8 cellular contexts compared by ENCODE assay signal in genomic region chr1:243917863-243918565, GRCh38.
DNase-seq lines count a peak whose midpoint lies in the region; ATAC-seq and TF ChIP-seq lines count a peak whose summit lies in the region.

No MANE protein-coding gene starts in this region.

- H3K4me1 ChIP-seq in ES-I3 (ENCODE audit: insufficient read depth, low read length): no peaks in the 10 kb centered on the region; the same call in 1 of the 2 replicates
- H3K4me1 ChIP-seq in foreskin keratinocyte: no peaks in the 10 kb centered on the region
- H3K4me1 ChIP-seq in psoas muscle: peaks cover 5% of the 10 kb centered on the region

- H3K9me3 ChIP-seq in ES-I3 (ENCODE audit: control insufficient read depth, insufficient read depth, low read length) (no peaks in the 10 kb centered on the region), T-helper 17 cell (ENCODE audit: control insufficient read depth, low read length, poor library complexity, severe bottlenecking) (peaks cover 4% of the 10 kb centered on the region), psoas muscle (no peaks in the 10 kb centered on the region)

- H3K36me3 ChIP-seq in ES-I3 (ENCODE audit: insufficient read depth, low read length) (no peaks in the 10 kb centered on the region), psoas muscle (ENCODE audit: insufficient read depth in 1 of 2, low read depth in 1 of 2) (no peaks in the 10 kb centered on the region)

- no peak overlapping the region for H3K27ac ChIP-seq in foreskin keratinocyte
- H3K27ac ChIP-seq in psoas muscle: no peak overlapping the region

- 19 to 26% (median 23%) methylated on average over 10 of the region's 10 CpGs for WGBS in psoas muscle, 3 donors

- peak overlapping the region; percentile 93 for H3K4me3 Mint-ChIP-seq in T-helper 17 cell

- no peak for ATAC-seq in T-helper 17 cell
- ATAC-seq in foreskin keratinocyte: peak; percentile 12
- ATAC-seq in psoas muscle: no peak

- H3K4me3 ChIP-seq in psoas muscle: peak overlapping the region; percentile 58

- peaks cover 66% of the 10 kb centered on the region for H3K27me3 Mint-ChIP-seq in T-helper 17 cell

- intact Hi-C loops in psoas muscle (cut with DNase I): no loop called here

- H3K9ac ChIP-seq in ES-I3 (ENCODE audit: low read depth, low read length): peak overlapping the region; percentile 79

- DNase-seq in T-helper 17 cell (no peak), foreskin keratinocyte (no peak), psoas muscle (no peak), iPS-NIHi11 (ENCODE audit: low spot score) (no peak), NCI-H187 treated with DMSO at 0.1 percent for 48 hours (lab: John Stamatoyannopoulos, UW) (no peak), UCSD-AML1 (lab: John Stamatoyannopoulos, UW; ENCODE audit: unreplicated experiment) (no peak), SW 1271 (lab: John Stamatoyannopoulos, UW) (no peak)

- peaks cover 20% of the 10 kb centered on the region for H3K4me1 Mint-ChIP-seq in T-helper 17 cell

- TF ChIP-seq CTCF in foreskin keratinocyte (conservative IDR thresholded peaks at IDR 0.05): no peak
- no peak for TF ChIP-seq CTCF in psoas muscle (IDR thresholded peaks at IDR 0.05)

- peaks cover 9% of the 10 kb centered on the region for H3K27me3 ChIP-seq in foreskin keratinocyte
- H3K27me3 ChIP-seq in psoas muscle (ENCODE audit: insufficient read depth in 3 of 3, low read length in 2 of 3): peaks cover 0 to 37% (median 4%) of the 10 kb centered on the region in 3 donors

- H3K27ac Mint-ChIP-seq in T-helper 17 cell: peak overlapping the region; percentile 71

- peaks cover 3% of the 10 kb centered on the region for H3K36me3 Mint-ChIP-seq in T-helper 17 cell (ENCODE audit: low read depth)
